In genomic region chr12:117590386-117590785, GRCh38 we compare ENCODE assay signal across 6 cellular contexts.
"Had no signal": no experiment of that assay in that cellular context is flagged by ENCODE, and none has a peak within 500 bp of the region (broad histone marks: within the 10 kb centered on the region; RNA-seq: fewer than 3 reads in every experiment).

No MANE protein-coding gene starts in this region.

- DNase-seq: IMR-90, KBM-7, KG1 had no signal

- H3K27ac ChIP-seq: HL-60, KMS-11 had no signal

- H3K4me3 ChIP-seq: K562 had no signal
